Comparison of ENCODE assay signal across 9 cellular contexts in the genomic region with DNA sequence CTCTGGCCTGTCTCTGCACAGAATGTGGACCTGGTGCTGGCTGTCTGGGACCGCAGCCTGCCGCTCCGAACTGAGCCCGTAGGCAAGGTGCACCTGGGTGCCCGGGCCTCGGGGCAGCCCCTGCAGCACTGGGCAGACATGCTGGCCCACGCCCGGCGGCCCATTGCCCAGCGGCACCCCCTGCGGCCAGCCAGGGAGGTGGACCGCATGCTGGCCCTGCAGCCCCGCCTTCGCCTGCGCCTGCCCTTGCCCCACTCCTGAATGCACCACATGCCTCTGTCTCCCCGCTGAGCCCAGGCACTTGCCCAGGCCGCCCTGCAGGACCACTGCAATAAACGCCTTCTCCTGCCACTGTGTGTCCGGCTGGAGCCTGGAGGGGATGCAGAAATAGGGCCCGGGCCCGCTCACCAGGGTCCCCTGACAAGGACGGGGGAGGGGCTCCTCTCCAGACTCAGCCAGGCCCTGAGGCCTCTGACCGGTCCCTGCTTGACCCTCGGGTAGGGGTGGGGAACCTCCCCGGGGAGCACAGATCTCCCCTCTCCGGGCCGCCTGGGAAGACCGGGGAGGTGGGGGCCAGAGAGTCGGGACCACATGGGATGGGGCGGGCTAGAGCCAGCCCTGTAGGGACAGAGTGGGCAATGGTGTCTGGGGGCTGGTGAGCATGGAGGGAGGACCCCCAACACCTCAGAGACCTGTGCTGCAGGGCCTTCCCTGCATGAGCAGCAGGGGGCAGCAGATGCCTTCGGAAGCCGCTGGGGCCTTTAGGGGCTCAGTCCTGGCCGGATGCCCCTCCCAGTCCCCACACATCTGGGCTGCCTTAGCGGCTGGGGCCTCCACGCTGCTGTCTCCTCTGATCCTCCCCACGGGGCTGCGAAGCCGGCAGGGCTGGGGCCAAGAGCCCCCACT. TPM values are rescaled to one million over a fixed set of nuclear protein-coding genes. Genes with fewer than 3 reads are reported as not detected.
DNase-seq lines count a peak whose midpoint lies in the region; ATAC-seq and TF ChIP-seq lines count a peak whose summit lies in the region.
"Had no signal": no experiment of that assay in that cellular context is flagged by ENCODE, and none has a peak within 500 bp of the region (broad histone marks: within the 10 kb centered on the region; RNA-seq: fewer than 3 reads in every experiment).

No MANE protein-coding gene starts in this region.

- H3K4me3 ChIP-seq in CD8-positive, alpha-beta memory T cell (ENCODE audit: low read length): no peak overlapping the region
- peak overlapping the region; percentile 31 for H3K4me3 ChIP-seq in Loucy (ENCODE audit: low read length, poor library complexity, severe bottlenecking)
- H3K4me3 ChIP-seq: SK-N-MC had no signal

- no peaks in the 10 kb centered on the region for H3K79me2 ChIP-seq in Loucy (ENCODE audit: insufficient read depth, low read length)

- peaks cover 3 to 6% of the 10 kb centered on the region in 2 donors for H3K27me3 Mint-ChIP-seq in CD8-positive, alpha-beta memory T cell

- H3K4me2 ChIP-seq in Loucy (ENCODE audit: low read depth, low read length, poor library complexity, severe bottlenecking): no peak overlapping the region

- peak; percentile 75 to 92 (median 80) for DNase-seq in CD8-positive, alpha-beta memory T cell
- peak; percentile 68 for DNase-seq in activated CD4-positive, alpha-beta T cell treated with anti-CD3 and anti-CD28 coated beads for 1 hour
- DNase-seq in cerebellar cortex (ENCODE audit: low spot score): peak; percentile 44
- DNase-seq in medulla oblongata (ENCODE audit: extremely low spot score): peak; percentile 52
- DNase-seq in stimulated activated CD8-positive, alpha-beta memory T cell treated with anti-CD3 and anti-CD28 coated beads, Interleukin-4, amount 100 ng/mL, for 24 hours (ENCODE audit: low read depth): peak; percentile 80
- no peak for DNase-seq in foreskin melanocyte

- H3K9me3 Mint-ChIP-seq in CD8-positive, alpha-beta memory T cell: no peaks in the 10 kb centered on the region

- H3K4me3 Mint-ChIP-seq in CD8-positive, alpha-beta memory T cell: peak overlapping the region in 1 of 7 donors; percentile 34

- ATAC-seq in GM21367 (IDR thresholded peaks at IDR 0.05; ENCODE audit: unreplicated experiment): peak; percentile 57

- H3F3A ChIP-seq in Loucy (ENCODE audit: low read depth): no peaks in the 10 kb centered on the region

- TF ChIP-seq CTCF in Loucy (conservative IDR thresholded peaks at IDR 0.05; ENCODE audit: low read length): peak; percentile 76

- H3K36me3 Mint-ChIP-seq in CD8-positive, alpha-beta memory T cell: no peaks in the 10 kb centered on the region

- CTCF ChIA-PET in CD8-positive, alpha-beta memory T cell (lab: Charles Lee): interaction anchor here (0.8 to 7.7 kb wide), 8 partner anchors 10 to 184 kb away, joined by 3 to 286 read pairs (median 8); a partner anchor contains a TSS

- no peaks in the 10 kb centered on the region for H3K9me2 ChIP-seq in Loucy (replicated peaks; ENCODE audit: low read depth, low read length)

- H3K27ac ChIP-seq in CD8-positive, alpha-beta memory T cell (ENCODE audit: low read depth, low read length): no peak overlapping the region
- H3K27ac ChIP-seq: SK-N-MC had no signal

- H2AFZ ChIP-seq in Loucy (ENCODE audit: low read length): no peak overlapping the region; the same call in 1 of the 2 replicates

- peak overlapping the region; percentile 59 for H3K9ac ChIP-seq in Loucy (ENCODE audit: low read depth, low read length, poor library complexity, severe bottlenecking)

- H4K20me1 ChIP-seq in Loucy (ENCODE audit: insufficient read depth, low read length, poor library complexity, severe bottlenecking): no peaks in the 10 kb centered on the region

- peaks cover 6 to 23% (median 8%) of the 10 kb centered on the region in 3 donors for H3K4me1 Mint-ChIP-seq in CD8-positive, alpha-beta memory T cell

- peaks cover 13% of the 10 kb centered on the region for H3K4me1 ChIP-seq in CD8-positive, alpha-beta memory T cell (ENCODE audit: insufficient read depth, low read length)
- peaks cover 16% of the 10 kb centered on the region for H3K4me1 ChIP-seq in Loucy (ENCODE audit: insufficient read depth, low read length, poor library complexity, severe bottlenecking)

- no peaks in the 10 kb centered on the region for H3K36me3 ChIP-seq in CD8-positive, alpha-beta memory T cell (ENCODE audit: insufficient read depth, low read length)
- no peaks in the 10 kb centered on the region for H3K36me3 ChIP-seq in Loucy (ENCODE audit: insufficient read depth, low read length)

- no peaks in the 10 kb centered on the region for H3K27me3 ChIP-seq in CD8-positive, alpha-beta memory T cell (ENCODE audit: insufficient read depth, low read length, poor library complexity, severe bottlenecking)
- H3K27me3 ChIP-seq in Loucy (ENCODE audit: insufficient read depth, low read length, poor library complexity, severe bottlenecking): no peaks in the 10 kb centered on the region

- H3K27ac Mint-ChIP-seq in CD8-positive, alpha-beta memory T cell: peak overlapping the region in 1 of 8 donors; percentile 50

- H3K9me3 ChIP-seq in CD8-positive, alpha-beta memory T cell (ENCODE audit: low read length): no peaks in the 10 kb centered on the region
- no peaks in the 10 kb centered on the region for H3K9me3 ChIP-seq in Loucy (ENCODE audit: insufficient read depth, low read depth, low read length)

- POLR2A ChIA-PET in CD8-positive, alpha-beta memory T cell (lab: Charles Lee): no interaction called here

RNA-seq across cellular contexts. Expression of a gene that starts 1.4 kb away (rescaled TPM):
- total RNA-seq in CD8-positive, alpha-beta memory T cell: under 1 TPM in 1 of 2 experiments, not detected in 1; 0.33 TPM
- polyA plus RNA-seq in CD8-positive, alpha-beta memory T cell: not detected

RNA-seq across cellular contexts. Expression of a gene that starts 2.6 kb away (rescaled TPM):
- not detected for total RNA-seq in CD8-positive, alpha-beta memory T cell
- not detected for polyA plus RNA-seq in CD8-positive, alpha-beta memory T cell

RNA-seq across cellular contexts. Expression of a gene that starts 15.5 kb away (rescaled TPM):
- total RNA-seq in CD8-positive, alpha-beta memory T cell: 100 to 1,000 TPM; 226 to 230 TPM
- 496 TPM for polyA plus RNA-seq in CD8-positive, alpha-beta memory T cell

RNA-seq across cellular contexts. Expression of a gene that starts 54.3 kb away (rescaled TPM):
- total RNA-seq in CD8-positive, alpha-beta memory T cell: not detected
- 0.17 TPM for polyA plus RNA-seq in CD8-positive, alpha-beta memory T cell
